ENCODE assay signal across 11 cellular contexts in genomic region chr1:4796161-4796998, GRCh38.
DNase-seq lines count a peak whose midpoint lies in the region; ATAC-seq and TF ChIP-seq lines count a peak whose summit lies in the region.
"Had no signal": no experiment of that assay in that cellular context is flagged by ENCODE, and none has a peak within 500 bp of the region (broad histone marks: within the 10 kb centered on the region; RNA-seq: fewer than 3 reads in every experiment).

No MANE protein-coding gene starts in this region.

- H4K5ac ChIP-seq in mesendoderm (ENCODE audit: low read length), result no peak overlapping the region

- no peak overlapping the region for H3K4ac ChIP-seq in mesendoderm (ENCODE audit: low read depth, low read length)

- H3K4me2 ChIP-seq in mesendoderm (ENCODE audit: low read length), result no peak overlapping the region

- H3K4me3 ChIP-seq in mesendoderm (ENCODE audit: low read length) (no peak overlapping the region), left lung (no peak overlapping the region)

- no CpG with 5 or more reads among the region's 11 CpGs for WGBS in mesendoderm (ENCODE audit: extremely low coverage, insufficient coverage, low lambda C conversion rate)

- ATAC-seq in GM18861 (IDR thresholded peaks at IDR 0.05; ENCODE audit: unreplicated experiment), result peak; percentile 75
- peak; percentile 92 for ATAC-seq in GM21576 (IDR thresholded peaks at IDR 0.05; ENCODE audit: unreplicated experiment)
- ATAC-seq in HG03280 (IDR thresholded peaks at IDR 0.05; ENCODE audit: unreplicated experiment), result peak; percentile 88
- ATAC-seq in left lung, result no peak

- no peak overlapping the region for H3K9ac ChIP-seq in mesendoderm (ENCODE audit: low read length)

- no peak overlapping the region for H3K56ac ChIP-seq in mesendoderm (ENCODE audit: low read length)

- no peak overlapping the region for H2BK120ac ChIP-seq in mesendoderm (ENCODE audit: low read depth, low read length)

- no peaks in the 10 kb centered on the region for H3K79me2 ChIP-seq in mesendoderm (ENCODE audit: control insufficient read depth, insufficient read depth, low read length)

- no peaks in the 10 kb centered on the region for H3K4me1 ChIP-seq in mesendoderm (ENCODE audit: control insufficient read depth, low read depth, low read length)
- no peaks in the 10 kb centered on the region for H3K4me1 ChIP-seq in left lung

- no peaks in the 10 kb centered on the region for H3K27me3 ChIP-seq in mesendoderm (ENCODE audit: insufficient read depth, low read length, poor library complexity)
- H3K27me3 ChIP-seq in left lung, result no peaks in the 10 kb centered on the region

- TF ChIP-seq CTCF in left lung (IDR thresholded peaks at IDR 0.05), result no peak

- H3K9me3 ChIP-seq in left lung, result no peaks in the 10 kb centered on the region

- H4K8ac ChIP-seq in mesendoderm (ENCODE audit: low read depth, low read length), result no peak overlapping the region

- H2AK5ac ChIP-seq in mesendoderm (ENCODE audit: low read length), result no peak overlapping the region

- intact Hi-C loops in left lung (cut with DNase I), result no loop called here

- DNase-seq in mesendoderm (peak; percentile 8), HCEC 1CT (no peak), NCI-H748 (lab: John Stamatoyannopoulos, UW; ENCODE audit: unreplicated experiment) (no peak), left lung (no peak)
- no peak for DNase-seq in activated CD4-positive, alpha-beta T cell treated with anti-CD3 and anti-CD28 coated beads, Interleukin-2, amount 50 U/mL, for 48 hours
- DNase-seq: activated naive CD8-positive, alpha-beta T cell treated with anti-CD3 and anti-CD28 coated beads, Interleukin-2, amount 10 ng/mL, durations not matched to agents 7 days and 5 days; NCI-H1092; OCI-M1 had no signal

- H3K27ac ChIP-seq in mesendoderm (ENCODE audit: low read depth, low read length) (no peak overlapping the region), left lung (no peak overlapping the region)

- H3K36me3 ChIP-seq in mesendoderm (ENCODE audit: control insufficient read depth, insufficient read depth, low read length), result no peaks in the 10 kb centered on the region
- no peaks in the 10 kb centered on the region for H3K36me3 ChIP-seq in left lung

- no peak overlapping the region for H2BK5ac ChIP-seq in mesendoderm (ENCODE audit: low read length)

- H3K79me1 ChIP-seq in mesendoderm (ENCODE audit: low read length), result no peaks in the 10 kb centered on the region

- H3K18ac ChIP-seq in mesendoderm (ENCODE audit: low read length), result no peak overlapping the region

- no peak overlapping the region for H3K23ac ChIP-seq in mesendoderm (ENCODE audit: low read length)

- H2BK15ac ChIP-seq in mesendoderm (replicated peaks; ENCODE audit: low read depth), result no peak overlapping the region
